9 cellular contexts compared by ENCODE assay signal in genomic region chr6:6942826-6943225, GRCh38.
DNase-seq lines count a peak whose midpoint lies in the region; ATAC-seq, FAIRE-seq and TF ChIP-seq lines count a peak whose summit lies in the region.
"Had no signal": no experiment of that assay in that cellular context is flagged by ENCODE, and none has a peak within 500 bp of the region (broad histone marks: within the 10 kb centered on the region; RNA-seq: fewer than 3 reads in every experiment).

No MANE protein-coding gene starts in this region.

- no peaks in the 10 kb centered on the region for H3K36me3 Mint-ChIP-seq in CD4-positive, alpha-beta T cell (ENCODE audit: low read depth)
- H3K36me3 Mint-ChIP-seq in astrocyte (ENCODE audit: low read depth, unreplicated experiment): no peaks in the 10 kb centered on the region
- no peaks in the 10 kb centered on the region for H3K36me3 Mint-ChIP-seq in natural killer cell treated with Interleukin-12 subunit alpha and Interleukin-12 subunit beta and Interleukin-15 and Interleukin-18, amount 100 ng/mL, for 72 hours

- H3K27me3 ChIP-seq in CD4-positive, alpha-beta T cell (ENCODE audit: control insufficient read depth, insufficient read depth, low read length): no peaks in the 10 kb centered on the region
- no peaks in the 10 kb centered on the region for H3K27me3 ChIP-seq in astrocyte (ENCODE audit: insufficient read depth, low read length)
- H3K27me3 ChIP-seq in A673 (replicated peaks; ENCODE audit: insufficient read depth, low read depth, low read length, poor library complexity): no peaks in the 10 kb centered on the region

- peak overlapping the region; percentile 63 for H3K4me2 ChIP-seq in astrocyte (ENCODE audit: low read length)

- no peak for TF ChIP-seq CTCF in CD4-positive, alpha-beta T cell (IDR thresholded peaks at IDR 0.05)
- TF ChIP-seq CTCF in astrocyte (IDR thresholded peaks at IDR 0.05; ENCODE audit: insufficient read depth, low read depth, low read length) (no peak), A673 (conservative IDR thresholded peaks at IDR 0.05; ENCODE audit: low read depth, low read length) (no peak)

- BruUV-seq in A673 (replicated peaks; lab: Mats Ljungman, UMichigan): no TSS peak

- peak; percentile 39 for ATAC-seq in CD4-positive, alpha-beta T cell (ENCODE audit: poor library complexity)
- ATAC-seq in GM21423 (IDR thresholded peaks at IDR 0.05; ENCODE audit: unreplicated experiment): peak; percentile 83
- peak; percentile 51 to 61 for ATAC-seq in natural killer cell treated with Interleukin-12 subunit alpha and Interleukin-12 subunit beta and Interleukin-15 and Interleukin-18, amount 100 ng/mL, for 72 hours
- no peak for ATAC-seq in GM18520 (IDR thresholded peaks at IDR 0.05; ENCODE audit: unreplicated experiment)
- ATAC-seq in HG02981 (IDR thresholded peaks at IDR 0.05; ENCODE audit: unreplicated experiment): no peak

- H3K9ac ChIP-seq in astrocyte (ENCODE audit: low read length): no peak overlapping the region

- no peak overlapping the region for H2AFZ ChIP-seq in astrocyte (ENCODE audit: low read depth, low read length)

- H3K27ac Mint-ChIP-seq in CD4-positive, alpha-beta T cell: no peak overlapping the region
- H3K27ac Mint-ChIP-seq in astrocyte (ENCODE audit: unreplicated experiment): no peak overlapping the region
- H3K27ac Mint-ChIP-seq in natural killer cell treated with Interleukin-12 subunit alpha and Interleukin-12 subunit beta and Interleukin-15 and Interleukin-18, amount 100 ng/mL, for 72 hours: peak overlapping the region in 1 of 2 donors; percentile 19

- H3K4me3 ChIP-seq in astrocyte (ENCODE audit: insufficient read depth, low read depth, low read length) (no peak overlapping the region), A673 (ENCODE audit: low read depth, low read length, poor library complexity, severe bottlenecking) (no peak overlapping the region)

- CTCF ChIA-PET in CD4-positive, alpha-beta T cell (lab: Charles Lee): no interaction called here
- CTCF ChIA-PET in A673 (lab: Charles Lee): no interaction called here

- POLR2A ChIA-PET in CD4-positive, alpha-beta T cell (lab: Charles Lee): no interaction called here
- POLR2A ChIA-PET in A673 (lab: Charles Lee; ENCODE audit: low non-redundant PET): no interaction called here

- no peaks in the 10 kb centered on the region for H3K9me3 Mint-ChIP-seq in CD4-positive, alpha-beta T cell
- H3K9me3 Mint-ChIP-seq in astrocyte (ENCODE audit: unreplicated experiment): no peaks in the 10 kb centered on the region
- H3K9me3 Mint-ChIP-seq in natural killer cell treated with Interleukin-12 subunit alpha and Interleukin-12 subunit beta and Interleukin-15 and Interleukin-18, amount 100 ng/mL, for 72 hours: no peaks in the 10 kb centered on the region

- H3K27me3 Mint-ChIP-seq in CD4-positive, alpha-beta T cell: no peaks in the 10 kb centered on the region
- peaks cover 4% of the 10 kb centered on the region for H3K27me3 Mint-ChIP-seq in astrocyte (ENCODE audit: low read depth, unreplicated experiment)
- peaks cover 7 to 8% of the 10 kb centered on the region in 2 donors for H3K27me3 Mint-ChIP-seq in natural killer cell treated with Interleukin-12 subunit alpha and Interleukin-12 subunit beta and Interleukin-15 and Interleukin-18, amount 100 ng/mL, for 72 hours

- FAIRE-seq in astrocyte (lab: Jason Lieb, UNC): no peak

- no peaks in the 10 kb centered on the region for H3K9me3 ChIP-seq in CD4-positive, alpha-beta T cell (ENCODE audit: control insufficient read depth, low read length)
- H3K9me3 ChIP-seq in astrocyte (ENCODE audit: insufficient read depth, low read depth, low read length): no peaks in the 10 kb centered on the region
- H3K9me3 ChIP-seq in A673 (ENCODE audit: low read depth, low read length, poor library complexity, severe bottlenecking): no peaks in the 10 kb centered on the region

- no peak overlapping the region for H3K27ac ChIP-seq in CD4-positive, alpha-beta T cell (ENCODE audit: low read depth, low read length)
- H3K27ac ChIP-seq in astrocyte (ENCODE audit: low read depth, low read length): no peak overlapping the region
- H3K27ac ChIP-seq in A673 (ENCODE audit: low read depth, low read length, poor library complexity, severe bottlenecking): no peak overlapping the region

- no peak for DNase-seq in CD4-positive, alpha-beta T cell
- DNase-seq in NCI-H1105 (lab: John Stamatoyannopoulos, UW) (peak; percentile 92), astrocyte (ENCODE audit: low read depth) (peak; percentile 65), A673 (ENCODE audit: low spot score) (no peak)
- DNase-seq in natural killer cell treated with Interleukin-12 subunit alpha and Interleukin-12 subunit beta and Interleukin-15 and Interleukin-18, amount 100 ng/mL, for 72 hours (ENCODE audit: low spot score): no peak

- intact Hi-C loops in CD4-positive, alpha-beta T cell (cut with DNase I, micrococcal nuclease): no loop called here
- intact Hi-C loops in A673 (cut with micrococcal nuclease; ENCODE audit: unreplicated experiment): no loop called here

- H3K4me1 ChIP-seq in astrocyte (ENCODE audit: insufficient read depth, low read length) (no peaks in the 10 kb centered on the region), A673 (ENCODE audit: insufficient read depth, low read length, poor library complexity, severe bottlenecking) (no peaks in the 10 kb centered on the region)

- no peaks in the 10 kb centered on the region for H4K20me1 ChIP-seq in astrocyte (ENCODE audit: insufficient read depth, low read length)

- H3K79me2 ChIP-seq in astrocyte (ENCODE audit: insufficient read depth, low read length): no peaks in the 10 kb centered on the region

- H3K4me1 Mint-ChIP-seq in CD4-positive, alpha-beta T cell (ENCODE audit: low read depth): peaks cover 15% of the 10 kb centered on the region
- no peaks in the 10 kb centered on the region for H3K4me1 Mint-ChIP-seq in astrocyte (ENCODE audit: low read depth, unreplicated experiment)
- H3K4me1 Mint-ChIP-seq in natural killer cell treated with Interleukin-12 subunit alpha and Interleukin-12 subunit beta and Interleukin-15 and Interleukin-18, amount 100 ng/mL, for 72 hours (ENCODE audit: low read depth in 2 of 2): peaks cover 9 to 13% of the 10 kb centered on the region in 2 donors

- H3K36me3 ChIP-seq in astrocyte (ENCODE audit: insufficient read depth, low read length) (no peaks in the 10 kb centered on the region), A673 (ENCODE audit: insufficient read depth, low read length, poor library complexity, severe bottlenecking) (no peaks in the 10 kb centered on the region)

- peak overlapping the region; percentile 28 for H3K4me3 Mint-ChIP-seq in CD4-positive, alpha-beta T cell
- H3K4me3 Mint-ChIP-seq in astrocyte (ENCODE audit: unreplicated experiment): no peak overlapping the region
- H3K4me3 Mint-ChIP-seq in natural killer cell treated with Interleukin-12 subunit alpha and Interleukin-12 subunit beta and Interleukin-15 and Interleukin-18, amount 100 ng/mL, for 72 hours: peak overlapping the region; percentile 30
- H3K4me3 Mint-ChIP-seq: neural crest cell had no signal

Comparison
In these comparisons a context has a peak if more than half of its experiments do, and no peak if none do; other contexts are left out.
1. ATAC-seq: peak in CD4-positive, alpha-beta T cell (single experiment), GM21423 (single experiment) and natural killer cell treated with Interleukin-12 subunit alpha and Interleukin-12 subunit beta and Interleukin-15 and Interleukin-18, amount 100 ng/mL, for 72 hours (2 of 2); none in GM18520 (single experiment) and HG02981 (single experiment).
2. DNase-seq: peak in NCI-H1105 (single experiment) and astrocyte (single experiment); none in CD4-positive, alpha-beta T cell (0 of 10), natural killer cell treated with Interleukin-12 subunit alpha and Interleukin-12 subunit beta and Interleukin-15 and Interleukin-18, amount 100 ng/mL, for 72 hours (single experiment) and A673 (single experiment).